Comparison of ENCODE assay signal across 1 cellular context in genomic region chr7:160958-161725, GRCh38.
TF ChIP-seq lines count a peak whose summit lies in the region.

No MANE protein-coding gene starts in this region.

TF ChIP-seq in SK-N-SH, 30 proteins besides CTCF, POLR2A, EP300 and RAD21 (continued from another document):
- TF ChIP-seq ZBTB33 (IDR thresholded peaks at IDR 0.05; ENCODE audit: borderline replicate concordance, low read depth) = no peak
